In genomic region chr14:20278414-20278813, GRCh38 we compare ENCODE assay signal across 14 cellular contexts. TPM values are rescaled to one million over a fixed set of nuclear protein-coding genes. Genes with fewer than 3 reads are reported as not detected.
A peak's percentile ranks its signal among the peaks of the same experiment; 100 is the strongest.
DNase-seq lines count a peak whose midpoint lies in the region; ATAC-seq, FAIRE-seq and TF ChIP-seq lines count a peak whose summit lies in the region.
"Had no signal": no experiment of that assay in that cellular context is flagged by ENCODE, and none has a peak within 500 bp of the region (broad histone marks: within the 10 kb centered on the region; RNA-seq: fewer than 3 reads in every experiment).

No MANE protein-coding gene starts in this region.

- peaks cover 32 to 47% of the 10 kb centered on the region in 2 donors for H3K36me3 Mint-ChIP-seq in activated T-cell treated with anti-CD3 and anti-CD28 coated beads, Interleukin-2, amount 50 U/mL, for 72 hours (ENCODE audit: insufficient read depth in 2 of 2)

- no peaks in the 10 kb centered on the region for H3K27me3 ChIP-seq in GM23248 (replicated peaks; ENCODE audit: insufficient read depth)

- no peak overlapping the region for H3K4me2 ChIP-seq in GM23248 (ENCODE audit: unreplicated experiment)
- H3K4me2 ChIP-seq: A549 had no signal

- no peaks in the 10 kb centered on the region for H3K27me3 Mint-ChIP-seq in activated T-cell treated with anti-CD3 and anti-CD28 coated beads, Interleukin-2, amount 50 U/mL, for 72 hours (ENCODE audit: low read depth)
- H3K27me3 Mint-ChIP-seq: activated B cell treated with CpG ODN at 0.5 μM for 24 hours had no signal

- no peak overlapping the region for H2AFZ ChIP-seq in GM23248

- no peak for TF ChIP-seq CTCF in fibroblast of pulmonary artery (IDR thresholded peaks at IDR 0.05; ENCODE audit: low read length, missing control alignments)

- H3K9ac ChIP-seq in GM23248: no peak overlapping the region

- no peak overlapping the region for H3K27ac Mint-ChIP-seq in activated T-cell treated with anti-CD3 and anti-CD28 coated beads, Interleukin-2, amount 50 U/mL, for 72 hours
- H3K27ac Mint-ChIP-seq: activated B cell treated with CpG ODN at 0.5 μM for 24 hours had no signal

- H3K4me3 ChIP-seq in fibroblast of pulmonary artery (replicated peaks; ENCODE audit: low read depth, low read length) (no peak overlapping the region), GM23248 (no peak overlapping the region)
- H3K4me3 ChIP-seq: A549, thoracic aorta had no signal

- no peaks in the 10 kb centered on the region for H3K4me1 ChIP-seq in GM23248 (ENCODE audit: insufficient read depth)
- H3K4me1 ChIP-seq: A549 had no signal

- H4K20me1 ChIP-seq in GM23248 (ENCODE audit: insufficient read depth): no peaks in the 10 kb centered on the region

- in situ Hi-C loops in GM23248 (cut with MboI): no loop called here

- no peaks in the 10 kb centered on the region for H3F3A ChIP-seq in GM23248 (ENCODE audit: insufficient read depth)

- no peak for ATAC-seq in activated T-cell treated with anti-CD3 and anti-CD28 coated beads, Interleukin-2, amount 50 U/mL, for 72 hours (replicated peaks in 1 of 2)
- ATAC-seq: A549 had no signal

- no peaks in the 10 kb centered on the region for H3K79me2 ChIP-seq in GM23248 (ENCODE audit: insufficient read depth)

- peaks cover 10% of the 10 kb centered on the region for H3K4me1 Mint-ChIP-seq in activated T-cell treated with anti-CD3 and anti-CD28 coated beads, Interleukin-2, amount 50 U/mL, for 72 hours (ENCODE audit: low read depth)

- DNase-seq in NCI-H2029 (lab: John Stamatoyannopoulos, UW): peak; percentile 44
- DNase-seq in NCI-H2029 treated with DMSO at 0.1 percent for 48 hours (lab: John Stamatoyannopoulos, UW): no peak
- peak; percentile 64 for DNase-seq in DMS53 (lab: John Stamatoyannopoulos, UW)
- peak; percentile 36 for DNase-seq in RPMI8226
- DNase-seq in fibroblast of pulmonary artery (ENCODE audit: low read depth): peak; percentile 60
- no peak for DNase-seq in activated T-cell treated with anti-CD3 and anti-CD28 coated beads, Interleukin-2, amount 50 U/mL, for 72 hours
- DNase-seq in GM19239 (ENCODE audit: insufficient read length, low spot score): no peak
- no peak for DNase-seq in GM23248
- DNase-seq: activated B cell treated with CpG ODN at 0.5 μM for 24 hours, kidney had no signal

- H3K27ac ChIP-seq in GM23248: no peak overlapping the region
- H3K27ac ChIP-seq: A549, thoracic aorta had no signal

- no peaks in the 10 kb centered on the region for H3K9me3 ChIP-seq in GM23248 (ENCODE audit: low read depth)
- H3K9me3 ChIP-seq: thoracic aorta had no signal

- no peak overlapping the region for H3K4me3 Mint-ChIP-seq in activated T-cell treated with anti-CD3 and anti-CD28 coated beads, Interleukin-2, amount 50 U/mL, for 72 hours
- H3K4me3 Mint-ChIP-seq: activated B cell treated with CpG ODN at 0.5 μM for 24 hours had no signal

- H3K36me3 ChIP-seq in GM23248 (ENCODE audit: low read depth): peaks cover 5% of the 10 kb centered on the region; the same call in 1 of the 2 replicates

- H3K9me3 Mint-ChIP-seq in activated T-cell treated with anti-CD3 and anti-CD28 coated beads, Interleukin-2, amount 50 U/mL, for 72 hours: peaks cover 2 to 11% of the 10 kb centered on the region in 2 donors

- FAIRE-seq in GM19239 (lab: Jason Lieb, UNC): no peak
- FAIRE-seq: A549, kidney had no signal

- WGBS in GM23248 (ENCODE audit: low coverage in 1 of 2, low lambda C conversion rate in 2 of 2, missing lambda C conversion rate in 2 of 2), 2 experiments: 18 to 21% methylated on average over 1 of the region's 1 CpG

- no peaks in the 10 kb centered on the region for H3K9me2 ChIP-seq in GM23248 (ENCODE audit: insufficient read depth)

RNA-seq across cellular contexts. Expression of gene TTC5, which starts 27.3 kb away (rescaled TPM):
- 10 to 100 TPM; 15.5 to 16.7 TPM for total RNA-seq in activated T-cell treated with anti-CD3 and anti-CD28 coated beads, Interleukin-2, amount 50 U/mL, for 72 hours
- total RNA-seq in GM23248 (2014; rRNA removed; shearing (Covaris generic)): 11.7 and 18.5 TPM in 2 replicates
- polyA plus RNA-seq in GM23248 (2016; fragmentation: Nextera tagmentation; extraction: Ambion mirVana): 14.7 and 16.2 TPM in 2 replicates

RNA-seq across cellular contexts. Expression of gene OR11H4, which starts 39.3 kb away (rescaled TPM):
- not detected for total RNA-seq in activated T-cell treated with anti-CD3 and anti-CD28 coated beads, Interleukin-2, amount 50 U/mL, for 72 hours
- total RNA-seq in GM23248 (2014; rRNA removed; shearing (Covaris generic)): not detected in 2 replicates
- polyA plus RNA-seq in GM23248 (2016; fragmentation: Nextera tagmentation; extraction: Ambion mirVana): not detected in 2 replicates
- total RNA-seq: activated B cell treated with CpG ODN at 0.5 μM for 24 hours, epithelial cell of proximal tubule, kidney, thoracic aorta had no signal
- polyA plus RNA-seq: A549, adipose tissue had no signal

RNA-seq across cellular contexts. Expression of gene OR11H7, which starts 49.6 kb away (rescaled TPM):
- total RNA-seq in activated T-cell treated with anti-CD3 and anti-CD28 coated beads, Interleukin-2, amount 50 U/mL, for 72 hours: not detected
- total RNA-seq in GM23248 (2014; rRNA removed; shearing (Covaris generic)): not detected in 2 replicates
- not detected in 2 replicates for polyA plus RNA-seq in GM23248 (2016; fragmentation: Nextera tagmentation; extraction: Ambion mirVana)
- total RNA-seq: activated B cell treated with CpG ODN at 0.5 μM for 24 hours, epithelial cell of proximal tubule, kidney, thoracic aorta had no signal
- polyA plus RNA-seq: A549, adipose tissue had no signal

RNA-seq across cellular contexts. Expression of gene CCNB1IP1, which starts 54.7 kb away (rescaled TPM):
- 10 to 100 TPM; 73.4 to 89.9 TPM for total RNA-seq in activated T-cell treated with anti-CD3 and anti-CD28 coated beads, Interleukin-2, amount 50 U/mL, for 72 hours
- 52.0 and 55.8 TPM in 2 replicates for total RNA-seq in GM23248 (2014; rRNA removed; shearing (Covaris generic))
- polyA plus RNA-seq in GM23248 (2016; fragmentation: Nextera tagmentation; extraction: Ambion mirVana): 12.4 and 13.5 TPM in 2 replicates

RNA-seq across cellular contexts. Expression of gene OR11H6, which starts 54.9 kb away (rescaled TPM):
- not detected for total RNA-seq in activated T-cell treated with anti-CD3 and anti-CD28 coated beads, Interleukin-2, amount 50 U/mL, for 72 hours
- total RNA-seq in GM23248 (2014; rRNA removed; shearing (Covaris generic)): not detected in 2 replicates
- not detected in 2 replicates for polyA plus RNA-seq in GM23248 (2016; fragmentation: Nextera tagmentation; extraction: Ambion mirVana)
- total RNA-seq: activated B cell treated with CpG ODN at 0.5 μM for 24 hours, epithelial cell of proximal tubule, kidney, thoracic aorta had no signal
- polyA plus RNA-seq: A549, adipose tissue had no signal

Comparison
In these comparisons a context has a peak if more than half of its experiments do, and no peak if none do; other contexts are left out.
1. DNase-seq: peak in NCI-H2029 (single experiment), DMS53 (single experiment), RPMI8226 (single experiment) and fibroblast of pulmonary artery (single experiment); none in NCI-H2029 treated with DMSO at 0.1 percent for 48 hours (single experiment), activated T-cell treated with anti-CD3 and anti-CD28 coated beads, Interleukin-2, amount 50 U/mL, for 72 hours (0 of 2), GM19239 (single experiment) and GM23248 (single experiment).